ENCODE assay signal across 10 cellular contexts in genomic region chr2:168470880-168471475, GRCh38. TPM values are rescaled to one million over a fixed set of nuclear protein-coding genes. Genes with fewer than 3 reads are reported as not detected.
DNase-seq lines count a peak whose midpoint lies in the region; ATAC-seq and TF ChIP-seq lines count a peak whose summit lies in the region.
"Had no signal": no experiment of that assay in that cellular context is flagged by ENCODE, and none has a peak within 500 bp of the region (broad histone marks: within the 10 kb centered on the region; RNA-seq: fewer than 3 reads in every experiment).

No MANE protein-coding gene starts in this region.

- peak overlapping the region; percentile 68; the same call in 1 of the 2 replicates for H3K27ac ChIP-seq in BLaER1

- no peak overlapping the region for H3K4me3 ChIP-seq in BLaER1

- DNase-seq in NCI-H345 treated with DMSO at 0.1 percent for 48 hours (lab: John Stamatoyannopoulos, UW; ENCODE audit: unreplicated experiment), result no peak
- DNase-seq in activated T-helper 2 cell treated with anti-CD3 and anti-CD28 coated beads, Interferon-gamma antibody, Interleukin-2, Interleukin-4, amounts not matched to agents 10 μg/mL and 5 μg/mL and 100 μg/mL, durations not matched to agents 14 hours and 24 hours and 36 hours (ENCODE audit: low spot score), result no peak
- no peak for DNase-seq in left lobe of liver (ENCODE audit: low spot score)

- peaks cover 70% of the 10 kb centered on the region for H3K4me1 Mint-ChIP-seq in brain
- H3K4me1 Mint-ChIP-seq in activated T-helper 2 cell treated with anti-CD3 and anti-CD28 coated beads, Interferon-gamma antibody, Interleukin-2, Interleukin-4, amounts not matched to agents 10 μg/mL and 5 μg/mL and 100 μg/mL, durations not matched to agents 14 hours and 24 hours and 36 hours (ENCODE audit: low read depth), result peaks cover 40% of the 10 kb centered on the region

- peaks cover 0 to 5% (median 3%) of the 10 kb centered on the region in 5 experiments for H3K9me3 Mint-ChIP-seq in brain
- no peaks in the 10 kb centered on the region for H3K9me3 Mint-ChIP-seq in activated T-helper 2 cell treated with anti-CD3 and anti-CD28 coated beads, Interferon-gamma antibody, Interleukin-2, Interleukin-4, amounts not matched to agents 10 μg/mL and 5 μg/mL and 100 μg/mL, durations not matched to agents 14 hours and 24 hours and 36 hours
- H3K9me3 Mint-ChIP-seq: activated naive CD4-positive, alpha-beta T cell treated with anti-CD3 and anti-CD28 coated beads, Interleukin-2, amount 50 U/mL, for 24 hours had no signal

- peak overlapping the region; percentile 81; the same call in 1 of the 2 replicates for H3K4me2 ChIP-seq in BLaER1

- peaks cover 29% of the 10 kb centered on the region for H3K36me3 Mint-ChIP-seq in brain
- H3K36me3 Mint-ChIP-seq in activated T-helper 2 cell treated with anti-CD3 and anti-CD28 coated beads, Interferon-gamma antibody, Interleukin-2, Interleukin-4, amounts not matched to agents 10 μg/mL and 5 μg/mL and 100 μg/mL, durations not matched to agents 14 hours and 24 hours and 36 hours (ENCODE audit: low read depth), result peaks cover 3% of the 10 kb centered on the region

- H4K20me1 ChIP-seq in BLaER1, result 0 out of 2 replicates have a peak, but pooled peaks cover 3% of the 10 kb centered on the region

- intact Hi-C loops in activated T-helper 2 cell treated with anti-CD3 and anti-CD28 coated beads, Interferon-gamma antibody, Interleukin-2, Interleukin-4, amounts not matched to agents 10 μg/mL and 5 μg/mL and 100 μg/mL, durations not matched to agents 14 hours and 24 hours and 36 hours (cut with micrococcal nuclease), result no loop called here

- peaks cover 15% of the 10 kb centered on the region for H3K36me3 ChIP-seq in BLaER1

- no peaks in the 10 kb centered on the region for H3K27me3 Mint-ChIP-seq in brain
- H3K27me3 Mint-ChIP-seq in activated T-helper 2 cell treated with anti-CD3 and anti-CD28 coated beads, Interferon-gamma antibody, Interleukin-2, Interleukin-4, amounts not matched to agents 10 μg/mL and 5 μg/mL and 100 μg/mL, durations not matched to agents 14 hours and 24 hours and 36 hours (ENCODE audit: low read depth), result no peaks in the 10 kb centered on the region
- H3K27me3 Mint-ChIP-seq: activated naive CD4-positive, alpha-beta T cell treated with anti-CD3 and anti-CD28 coated beads, Interleukin-2, amount 50 U/mL, for 24 hours; progenitor cell of endocrine pancreas had no signal

- H3K4me3 Mint-ChIP-seq in brain, result peak overlapping the region in 3 of 5 experiments; percentile 12 to 61 (median 47)
- no peak overlapping the region for H3K4me3 Mint-ChIP-seq in activated T-helper 2 cell treated with anti-CD3 and anti-CD28 coated beads, Interferon-gamma antibody, Interleukin-2, Interleukin-4, amounts not matched to agents 10 μg/mL and 5 μg/mL and 100 μg/mL, durations not matched to agents 14 hours and 24 hours and 36 hours (ENCODE audit: low read depth)
- H3K4me3 Mint-ChIP-seq: activated naive CD4-positive, alpha-beta T cell treated with anti-CD3 and anti-CD28 coated beads, Interleukin-2, amount 50 U/mL, for 24 hours had no signal

- no peak overlapping the region for H3K9ac ChIP-seq in BLaER1

- peak overlapping the region in 4 of 5 experiments; percentile 75 to 88 (median 78) for H3K27ac Mint-ChIP-seq in brain
- no peak overlapping the region for H3K27ac Mint-ChIP-seq in activated T-helper 2 cell treated with anti-CD3 and anti-CD28 coated beads, Interferon-gamma antibody, Interleukin-2, Interleukin-4, amounts not matched to agents 10 μg/mL and 5 μg/mL and 100 μg/mL, durations not matched to agents 14 hours and 24 hours and 36 hours
- H3K27ac Mint-ChIP-seq: activated naive CD4-positive, alpha-beta T cell treated with anti-CD3 and anti-CD28 coated beads, Interleukin-2, amount 50 U/mL, for 24 hours; progenitor cell of endocrine pancreas had no signal

- H3K9me3 ChIP-seq in BLaER1, result no peaks in the 10 kb centered on the region

- ATAC-seq in GM18909 (IDR thresholded peaks at IDR 0.05; ENCODE audit: poor library complexity, unreplicated experiment) (peak; percentile 35), HG02870 (IDR thresholded peaks at IDR 0.05; ENCODE audit: unreplicated experiment) (peak; percentile 48), left lobe of liver (no peak)
- no peak for ATAC-seq in activated CD4-positive, CD25-positive, alpha-beta regulatory T cell treated with anti-CD3 and anti-CD28 coated beads, Interleukin-2, amount 50 U/mL, for 24 hours

- H3K27me3 ChIP-seq in BLaER1, result no peaks in the 10 kb centered on the region

- no peak for TF ChIP-seq CTCF in brain (conservative IDR thresholded peaks at IDR 0.05)

- H3K4me1 ChIP-seq in BLaER1, result peaks cover 51% of the 10 kb centered on the region

RNA-seq across cellular contexts. Expression of gene CERS6, which starts 14.9 kb away (rescaled TPM):
- 23.6 TPM for polyA plus RNA-seq in brain (ENCODE audit: insufficient read depth, low read depth, low replicate concordance)
- total RNA-seq in activated T-helper 2 cell treated with anti-CD3 and anti-CD28 coated beads, Interferon-gamma antibody, Interleukin-2, Interleukin-4, amounts not matched to agents 10 μg/mL and 5 μg/mL and 100 μg/mL, durations not matched to agents 14 hours and 24 hours and 36 hours, result 21.5 and 22.4 TPM in 2 replicates
- 11.3 TPM for total RNA-seq in left lobe of liver

Comparison
In these comparisons a context has a peak if more than half of its experiments do, and no peak if none do; other contexts are left out.
1. ATAC-seq: peak in GM18909 (single experiment) and HG02870 (single experiment); none in activated CD4-positive, CD25-positive, alpha-beta regulatory T cell treated with anti-CD3 and anti-CD28 coated beads, Interleukin-2, amount 50 U/mL, for 24 hours (0 of 2) and left lobe of liver (single experiment).